ENCODE assay signal across 8 cellular contexts in the genomic region with DNA sequence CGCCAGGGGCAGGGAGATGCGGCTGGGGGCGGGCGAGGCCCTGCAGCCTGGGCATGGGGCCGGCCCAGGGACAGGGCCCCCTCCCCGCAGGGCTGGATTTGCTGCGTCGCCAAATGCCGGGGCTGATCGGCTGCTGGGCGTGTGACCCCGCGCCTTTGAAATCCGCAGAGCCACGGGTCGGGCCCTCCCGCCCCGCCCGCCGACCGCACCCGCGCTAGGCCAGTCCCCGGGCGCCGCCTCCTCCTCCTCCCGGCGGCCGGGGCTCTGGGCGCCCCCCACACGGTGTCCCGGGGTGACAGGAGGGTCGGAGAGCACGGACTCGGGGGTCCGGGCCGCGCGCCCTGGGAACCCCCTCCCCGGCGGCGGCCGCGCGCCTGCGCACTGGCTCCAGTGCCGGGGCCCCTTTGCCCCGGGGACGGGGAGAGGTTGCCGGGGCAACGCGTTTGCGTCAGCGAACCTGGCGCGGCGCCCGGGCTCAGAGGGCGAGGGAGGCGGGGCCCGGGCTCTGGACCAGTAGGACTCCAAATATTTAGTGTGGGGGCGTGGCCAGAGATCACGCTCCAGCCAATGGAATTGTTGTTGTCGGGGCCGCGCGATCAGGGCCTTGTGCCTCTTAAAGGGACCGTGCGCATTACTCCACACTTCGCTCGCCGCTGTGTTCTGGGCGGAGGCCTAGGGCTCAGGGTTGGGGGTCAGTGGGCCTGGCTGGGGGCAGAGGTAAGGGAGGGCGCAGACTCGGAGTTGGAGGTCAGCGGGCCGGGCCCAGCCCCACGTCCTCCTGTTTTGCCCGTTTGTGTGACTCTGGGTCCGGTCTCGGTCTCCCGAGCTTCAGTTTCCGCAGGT.
DNase-seq lines count a peak whose midpoint lies in the region; ATAC-seq lines count a peak whose summit lies in the region.

No MANE protein-coding gene starts in this region.

- peak; percentile 97 for DNase-seq in CMK (ENCODE audit: low read depth)
- DNase-seq in HS-5 (ENCODE audit: low read depth) = peak; percentile 76
- DNase-seq in NK-92 (lab: John Stamatoyannopoulos, UW; ENCODE audit: unreplicated experiment) = peak; percentile 97
- DNase-seq in activated CD8-positive, alpha-beta memory T cell treated with anti-CD3 and anti-CD28 coated beads for 24 hours = peak; percentile 100
- peak; percentile 98 to 99 (median 99) for DNase-seq in effector memory CD4-positive, alpha-beta T cell
- DNase-seq in medulla oblongata (ENCODE audit: extremely low spot score) = peak; percentile 99
- DNase-seq in stimulated activated CD4-positive, alpha-beta T cell treated with anti-CD3 and anti-CD28 coated beads, TNF-alpha, amount 100 ng/mL, for 48 hours (ENCODE audit: low read depth in 3 of 3) = peak; percentile 98 to 99 (median 99)

- H3K9me3 ChIP-seq in effector memory CD4-positive, alpha-beta T cell (ENCODE audit: control insufficient read depth, low read length) = no peaks in the 10 kb centered on the region

- peak; percentile 78 for ATAC-seq in GM19468 (IDR thresholded peaks at IDR 0.05; ENCODE audit: extremely low read depth, unreplicated experiment)

- no peaks in the 10 kb centered on the region for H3K27me3 ChIP-seq in effector memory CD4-positive, alpha-beta T cell (replicated peaks; ENCODE audit: control insufficient read depth, insufficient read depth, low read length, poor library complexity, severe bottlenecking)

- H3K4me1 ChIP-seq in effector memory CD4-positive, alpha-beta T cell (ENCODE audit: control insufficient read depth, insufficient read depth, low read length, poor library complexity, severe bottlenecking) = peaks cover 54% of the 10 kb centered on the region

- peak overlapping the region; percentile 96 for H3K27ac ChIP-seq in effector memory CD4-positive, alpha-beta T cell (ENCODE audit: insufficient read depth, low read length, poor library complexity, severe bottlenecking)

- peak overlapping the region; percentile 63 for H3K4me3 ChIP-seq in effector memory CD4-positive, alpha-beta T cell (ENCODE audit: insufficient read depth, low read depth, low read length, poor library complexity, severe bottlenecking)

- no peaks in the 10 kb centered on the region for H3K36me3 ChIP-seq in effector memory CD4-positive, alpha-beta T cell (ENCODE audit: control insufficient read depth, insufficient read depth, low read length)

Comparison
In these comparisons a context has a peak if more than half of its experiments do, and no peak if none do; other contexts are left out.
1. Peak in every context shown above with its lines: DNase-seq, ATAC-seq, H3K4me3 ChIP-seq and H3K27ac ChIP-seq.